Comparison of ENCODE assay signal across 18 cellular contexts in genomic region chr3:45042162-45042561, GRCh38. TPM values are rescaled to one million over a fixed set of nuclear protein-coding genes. Genes with fewer than 3 reads are reported as not detected.
"Had no signal": no experiment of that assay in that cellular context is flagged by ENCODE, and none has a peak within 500 bp of the region (broad histone marks: within the 10 kb centered on the region; RNA-seq: fewer than 3 reads in every experiment).

No MANE protein-coding gene starts in this region.

- H3K4me1 Mint-ChIP-seq: endodermal cell had no signal

- H3K27ac Mint-ChIP-seq: activated naive CD8-positive, alpha-beta T cell treated with anti-CD3 and anti-CD28 coated beads for 36 hours; endodermal cell; naive B cell had no signal

- H3K4me3 ChIP-seq: transverse colon had no signal

- ATAC-seq: right cardiac atrium had no signal

- H3K9me3 Mint-ChIP-seq: activated naive CD8-positive, alpha-beta T cell treated with anti-CD3 and anti-CD28 coated beads for 36 hours; endodermal cell had no signal

- FAIRE-seq: small intestine had no signal

- H3K27me3 ChIP-seq: transverse colon had no signal

- H3K4me3 Mint-ChIP-seq: activated naive CD8-positive, alpha-beta T cell treated with anti-CD3 and anti-CD28 coated beads for 36 hours; endodermal cell; naive B cell had no signal

- H3K9me3 ChIP-seq: transverse colon had no signal

- H3K36me3 ChIP-seq: transverse colon had no signal

- H3K27ac ChIP-seq: transverse colon had no signal

- H3K36me3 Mint-ChIP-seq: activated naive CD8-positive, alpha-beta T cell treated with anti-CD3 and anti-CD28 coated beads for 36 hours; naive B cell had no signal

- DNase-seq: activated CD4-positive, alpha-beta T cell treated with anti-CD3 and anti-CD28 coated beads for 4 hours; activated gamma-delta T cell treated with Interleukin-2 at 50 U/mL for 16 hours; activated naive CD8-positive, alpha-beta T cell treated with anti-CD3 and anti-CD28 coated beads for 36 hours; activated T-cell treated with anti-CD3 and anti-CD28 coated beads, Interleukin-2, amount 50 U/mL, for 48 hours; anterior cingulate cortex; cerebellar nuclear complex; dermis blood vessel endothelial cell; endodermal cell; erythroblast; hypothalamus; kidney glomerular epithelial cell; naive B cell; nucleus accumbens; right cardiac atrium; small intestine; substantia nigra; transverse colon had no signal

RNA-seq across cellular contexts. Expression of gene CLEC3B, which starts 16.1 kb away (rescaled TPM):
- total RNA-seq: activated naive CD8-positive, alpha-beta T cell treated with anti-CD3 and anti-CD28 coated beads for 36 hours; endodermal cell; progenitor cell of endocrine pancreas had no signal
